Comparison of ENCODE assay signal across 27 cellular contexts in genomic region chr5:167263185-167263584, GRCh38.
"Had no signal": no experiment of that assay in that cellular context is flagged by ENCODE, and none has a peak within 500 bp of the region (broad histone marks: within the 10 kb centered on the region; RNA-seq: fewer than 3 reads in every experiment).

No MANE protein-coding gene starts in this region.

- H3K9ac ChIP-seq: parathyroid adenoma had no signal

- H2AFZ ChIP-seq: hepatocyte, parathyroid adenoma had no signal

- DNase-seq: colonic mucosa; effector CD8-positive, alpha-beta T cell; endodermal cell; foreskin keratinocyte; heart left ventricle; kidney; mucosa of descending colon; naive B cell; stimulated activated CD4-positive, alpha-beta T cell treated with anti-CD3 and anti-CD28 coated beads, Interleukin-12 subunit alpha, Interleukin-12 subunit beta, amount 100 ng/mL, for 4 hours; stimulated activated CD4-positive, alpha-beta T cell treated with anti-CD3 and anti-CD28 coated beads, Interleukin-1b, Interleukin-23, amount 100 ng/mL, for 48 hours; stimulated activated CD4-positive, alpha-beta T cell treated with anti-CD3 and anti-CD28 coated beads, Interleukin-4, amount 100 ng/mL, for 1 hour; stimulated activated CD8-positive, alpha-beta memory T cell treated with anti-CD3 and anti-CD28 coated beads, Interleukin-4, amount 100 ng/mL, for 48 hours; stimulated activated naive CD4-positive, alpha-beta T cell treated with Interleukin-2 at 50 U/mL for 16 hours; stomach; testis; tibial artery had no signal

- H3K9me3 ChIP-seq: colonic mucosa, esophagus muscularis mucosa, gastroesophageal sphincter, heart left ventricle, mucosa of descending colon, neutrophil, right atrium auricular region, stomach, testis, tibial artery had no signal

- H3K36me3 ChIP-seq: colonic mucosa, esophagus muscularis mucosa, gastroesophageal sphincter, heart left ventricle, neutrophil, right atrium auricular region, stomach, tibial artery had no signal

- H3K27ac ChIP-seq: colonic mucosa, foreskin keratinocyte, heart left ventricle, hepatocyte, neutrophil, parathyroid adenoma, right atrium auricular region, stomach, testis, tibial artery had no signal

- H3K79me2 ChIP-seq: hepatocyte, parathyroid adenoma had no signal

- H3K4me3 ChIP-seq: colonic mucosa, esophagus muscularis mucosa, gastroesophageal sphincter, heart left ventricle, hepatocyte, lung, mucosa of descending colon, right atrium auricular region, smooth muscle cell, stomach, testis, tibial artery had no signal

- H3K4me1 ChIP-seq: colonic mucosa, foreskin keratinocyte, gastroesophageal sphincter, heart left ventricle, parathyroid adenoma, right atrium auricular region, stomach, testis, tibial artery had no signal

- ATAC-seq: foreskin keratinocyte; gastroesophageal sphincter; heart left ventricle; left lobe of liver; mucosa of descending colon; natural killer cell treated with Interleukin-12 subunit alpha and Interleukin-12 subunit beta and Interleukin-15 and Interleukin-18, amount 100 ng/mL, for 72 hours; sciatic nerve had no signal

- H3K4me2 ChIP-seq: hepatocyte, smooth muscle cell had no signal

- H3K27me3 ChIP-seq: colonic mucosa, esophagus muscularis mucosa, foreskin keratinocyte, gastroesophageal sphincter, hepatocyte, neutrophil, right atrium auricular region, stomach, testis, tibial artery had no signal
